8 cellular contexts compared by ENCODE assay signal in the genomic region with DNA sequence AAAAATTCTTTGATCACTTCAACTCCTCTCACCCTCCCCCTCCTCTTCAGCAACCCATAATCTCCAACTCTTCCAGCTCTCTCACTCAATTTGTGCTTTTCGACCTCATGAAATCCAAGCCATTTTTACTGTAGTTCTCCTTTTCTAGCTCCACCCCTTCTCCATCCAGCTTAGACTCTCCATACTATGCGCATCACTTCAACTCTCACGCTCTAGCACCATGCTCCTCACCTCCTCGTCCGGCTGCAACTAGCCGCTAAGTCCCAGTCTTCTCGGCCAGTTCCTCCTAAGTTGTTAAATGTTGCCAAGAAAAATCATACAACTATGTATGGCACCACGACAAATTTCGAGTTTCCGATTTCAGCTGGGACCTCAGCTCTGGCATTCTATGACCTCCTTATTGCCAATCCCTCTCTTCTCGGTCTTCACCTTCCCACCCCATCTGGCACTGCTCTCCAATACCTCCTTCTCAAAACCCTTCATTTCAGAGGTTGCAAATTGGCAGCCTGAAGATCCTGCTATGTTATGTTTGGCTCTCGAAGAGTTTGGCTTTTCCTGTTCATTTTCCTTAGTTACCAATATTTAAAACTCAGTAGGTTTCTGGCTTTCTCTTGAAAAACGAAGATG. TPM values are rescaled to one million over a fixed set of nuclear protein-coding genes. Genes with fewer than 3 reads are reported as not detected.
DNase-seq lines count a peak whose midpoint lies in the region; ATAC-seq, FAIRE-seq and TF ChIP-seq lines count a peak whose summit lies in the region.

No MANE protein-coding gene starts in this region.

- peaks cover 7% of the 10 kb centered on the region for H3K36me3 Mint-ChIP-seq in astrocyte (ENCODE audit: low read depth, unreplicated experiment)

- no peaks in the 10 kb centered on the region for H3K9me3 Mint-ChIP-seq in astrocyte (ENCODE audit: unreplicated experiment)

- H3K4ac ChIP-seq in mesenchymal stem cell (ENCODE audit: low read depth in 1 of 2, low read length in 2 of 2) = no peak overlapping the region

- H3K27me3 ChIP-seq in HUES48 (ENCODE audit: control insufficient read depth, insufficient read depth, low read length) (no peaks in the 10 kb centered on the region), astrocyte (ENCODE audit: insufficient read depth, low read length) (no peaks in the 10 kb centered on the region), mesenchymal stem cell (ENCODE audit: control insufficient read depth in 1 of 2, insufficient read depth in 1 of 2, low read length in 2 of 2) (no peaks in the 10 kb centered on the region)

- no peak overlapping the region for H3K18ac ChIP-seq in mesenchymal stem cell (ENCODE audit: low read depth in 1 of 2, low read length in 2 of 2)

- peaks cover 15% of the 10 kb centered on the region for H3K79me2 ChIP-seq in astrocyte (ENCODE audit: insufficient read depth, low read length)

- H3K9ac ChIP-seq in HUES48 (ENCODE audit: low read depth, low read length) (no peak overlapping the region), astrocyte (ENCODE audit: low read length) (peak overlapping the region; percentile 92), mesenchymal stem cell (ENCODE audit: low read length) (peak overlapping the region; percentile 86)

- H3K9me3 ChIP-seq in HUES48 (ENCODE audit: control insufficient read depth, insufficient read depth, low read length) = no peaks in the 10 kb centered on the region
- peaks cover under 1% of the 10 kb centered on the region for H3K9me3 ChIP-seq in astrocyte (ENCODE audit: insufficient read depth, low read depth, low read length)
- no peaks in the 10 kb centered on the region for H3K9me3 ChIP-seq in mesenchymal stem cell (ENCODE audit: control insufficient read depth, low read length)

- peak overlapping the region in 1 of 2 experiments; percentile 81 for H3K23ac ChIP-seq in mesenchymal stem cell (ENCODE audit: low read length in 2 of 2)

- H3K27ac ChIP-seq in HUES48 (ENCODE audit: low read depth, low read length) = no peak overlapping the region
- no peak overlapping the region for H3K27ac ChIP-seq in astrocyte (ENCODE audit: low read depth, low read length)
- no peak overlapping the region for H3K27ac ChIP-seq in mesenchymal stem cell (ENCODE audit: low read length, poor library complexity, severe bottlenecking)
- H3K27ac ChIP-seq in caudate nucleus (ENCODE audit: low read depth, low read length) = no peak overlapping the region

- WGBS in mesenchymal stem cell = 94% methylated on average over 13 of the region's 13 CpGs

- H2AFZ ChIP-seq in astrocyte (ENCODE audit: low read depth, low read length) = peak overlapping the region; percentile 91
- H2AFZ ChIP-seq in mesenchymal stem cell (ENCODE audit: low read depth, low read length) = no peak overlapping the region

- H3K14ac ChIP-seq in mesenchymal stem cell (ENCODE audit: low read length in 2 of 2) = peak overlapping the region in 1 of 2 experiments; percentile 57

- DNase-seq in AG09309 (ENCODE audit: low read depth) (no peak), astrocyte (ENCODE audit: low read depth) (no peak), mesenchymal stem cell (no peak), caudate nucleus (lab: John Stamatoyannopoulos, UW) (no peak)
- DNase-seq in stimulated activated naive CD4-positive, alpha-beta T cell treated with Interleukin-2 at 50 U/mL for 16 hours (lab: John Stamatoyannopoulos, UW) = no peak

- H3K79me1 ChIP-seq in mesenchymal stem cell (replicated peaks; ENCODE audit: low read length, poor library complexity, severe bottlenecking) = peaks cover 25% of the 10 kb centered on the region

- peaks cover 4% of the 10 kb centered on the region for H3K4me1 Mint-ChIP-seq in astrocyte (ENCODE audit: low read depth, unreplicated experiment)

- H2AK5ac ChIP-seq in mesenchymal stem cell (ENCODE audit: low read length, severe bottlenecking) = no peak overlapping the region

- H2BK5ac ChIP-seq in mesenchymal stem cell (ENCODE audit: low read depth, low read length, poor library complexity, severe bottlenecking) = no peak overlapping the region

- H4K8ac ChIP-seq in mesenchymal stem cell (ENCODE audit: low read length) = no peak overlapping the region

- H4K20me1 ChIP-seq in astrocyte (ENCODE audit: insufficient read depth, low read length) = peaks cover 18% of the 10 kb centered on the region

- H3K4me2 ChIP-seq in astrocyte (ENCODE audit: low read length) = peak overlapping the region; percentile 99
- peak overlapping the region; percentile 95 for H3K4me2 ChIP-seq in mesenchymal stem cell (ENCODE audit: low read length, poor library complexity, severe bottlenecking)

- TF ChIP-seq CTCF in AG09309 (IDR thresholded peaks at IDR 0.05; ENCODE audit: control insufficient read depth, insufficient read depth, low read depth, low read length, missing control alignments) (no peak), astrocyte (IDR thresholded peaks at IDR 0.05; ENCODE audit: insufficient read depth, low read depth, low read length) (no peak)

- H3K36me3 ChIP-seq in HUES48 (ENCODE audit: control insufficient read depth, insufficient read depth, low read length) (peaks cover 3% of the 10 kb centered on the region; the same call in 1 of the 2 replicates), astrocyte (ENCODE audit: insufficient read depth, low read length) (no peaks in the 10 kb centered on the region), mesenchymal stem cell (ENCODE audit: control insufficient read depth in 1 of 2, insufficient read depth in 2 of 2, low read depth in 1 of 2, low read length in 2 of 2) (peaks cover 4 to 8% of the 10 kb centered on the region in 2 experiments)

- peak; percentile 49 for FAIRE-seq in astrocyte (lab: Jason Lieb, UNC)

- no peak overlapping the region for H2BK12ac ChIP-seq in mesenchymal stem cell (ENCODE audit: low read length in 2 of 2)

- no peaks in the 10 kb centered on the region for H3K27me3 Mint-ChIP-seq in astrocyte (ENCODE audit: low read depth, unreplicated experiment)

- H3K27ac Mint-ChIP-seq in astrocyte (ENCODE audit: unreplicated experiment) = no peak overlapping the region

- H3K4me1 ChIP-seq in HUES48 (ENCODE audit: control insufficient read depth, insufficient read depth, low read length) (peaks cover 4% of the 10 kb centered on the region; the same call in 1 of the 2 replicates), astrocyte (ENCODE audit: insufficient read depth, low read length) (peaks cover 3% of the 10 kb centered on the region), mesenchymal stem cell (ENCODE audit: control insufficient read depth, insufficient read depth, low read depth, low read length) (peaks cover 8% of the 10 kb centered on the region)

- H3K4me3 ChIP-seq in AG09309 (ENCODE audit: control insufficient read depth, low read depth, low read length) = peak overlapping the region; percentile 83
- peak overlapping the region; percentile 79 for H3K4me3 ChIP-seq in HUES48 (ENCODE audit: low read depth, low read length)
- peak overlapping the region; percentile 78 for H3K4me3 ChIP-seq in astrocyte (ENCODE audit: insufficient read depth, low read depth, low read length)
- H3K4me3 ChIP-seq in mesenchymal stem cell (ENCODE audit: insufficient read depth in 1 of 2, low read depth in 1 of 2, low read length in 2 of 2) = peak overlapping the region in 1 of 2 experiments; percentile 93

- H2BK15ac ChIP-seq in mesenchymal stem cell (ENCODE audit: low read depth, poor library complexity, severe bottlenecking) = no peak overlapping the region

- H2BK120ac ChIP-seq in mesenchymal stem cell (ENCODE audit: low read depth, low read length) = no peak overlapping the region

- ATAC-seq in HG03108 (IDR thresholded peaks at IDR 0.05; ENCODE audit: unreplicated experiment) (no peak), HG02970 (IDR thresholded peaks at IDR 0.05; ENCODE audit: low FRiP score, unreplicated experiment) (no peak)

- H3K4me3 Mint-ChIP-seq in astrocyte (ENCODE audit: unreplicated experiment) = peak overlapping the region; percentile 91

- no peak overlapping the region for H4K91ac ChIP-seq in mesenchymal stem cell (ENCODE audit: low read length)

RNA-seq across cellular contexts. Expression of gene ZNF70, which starts 1.1 kb away (rescaled TPM):
- 8.8 and 10.3 TPM in 2 replicates for total RNA-seq in astrocyte
- polyA plus RNA-seq in mesenchymal stem cell (2013, experiment 1 of 2) = 3.8 TPM
- polyA plus RNA-seq in mesenchymal stem cell (2013, experiment 2 of 2) = 3.5 TPM

RNA-seq across cellular contexts. Expression of gene VPREB3, which starts 4.4 kb away (rescaled TPM):
- 0.50 TPM in 1 of 2 replicates, not detected in the other for total RNA-seq in astrocyte
- polyA plus RNA-seq in mesenchymal stem cell (2013, experiment 1 of 2) = 0.68 TPM
- polyA plus RNA-seq in mesenchymal stem cell (2013, experiment 2 of 2) = 0.52 TPM

RNA-seq across cellular contexts. Expression of gene C22orf15, which starts 12.9 kb away (rescaled TPM):
- total RNA-seq in astrocyte = 0.38 and 0.39 TPM in 2 replicates
- 0.15 TPM for polyA plus RNA-seq in mesenchymal stem cell (2013, experiment 1 of 2)
- polyA plus RNA-seq in mesenchymal stem cell (2013, experiment 2 of 2) = 0.26 TPM

RNA-seq across cellular contexts. Expression of gene CHCHD10, which starts 17.9 kb away (rescaled TPM):
- total RNA-seq in astrocyte = 60.9 and 70.5 TPM in 2 replicates
- 425 TPM for polyA plus RNA-seq in mesenchymal stem cell (2013, experiment 1 of 2)
- polyA plus RNA-seq in mesenchymal stem cell (2013, experiment 2 of 2) = 448 TPM

RNA-seq across cellular contexts. Expression of gene MMP11, which starts 22.8 kb away (rescaled TPM):
- 12.2 and 23.7 TPM in 2 replicates for total RNA-seq in astrocyte
- polyA plus RNA-seq in mesenchymal stem cell (2013, experiment 1 of 2) = 24.7 TPM
- 25.1 TPM for polyA plus RNA-seq in mesenchymal stem cell (2013, experiment 2 of 2)
